ENCODE assay signal across 8 cellular contexts in genomic region chr7:135510603-135511183, GRCh38. TPM values are rescaled to one million over a fixed set of nuclear protein-coding genes. Genes with fewer than 3 reads are reported as not detected.
A peak's percentile ranks its signal among the peaks of the same experiment; 100 is the strongest.
DNase-seq lines count a peak whose midpoint lies in the region; ATAC-seq and TF ChIP-seq lines count a peak whose summit lies in the region.

No MANE protein-coding gene starts in this region.

- peak overlapping the region; percentile 49 to 92 (median 75) for H3K4me3 ChIP-seq in heart left ventricle
- H3K4me3 ChIP-seq in PC-3 (ENCODE audit: low read length), result peak overlapping the region; percentile 84
- H3K4me3 ChIP-seq in epithelial cell of esophagus (ENCODE audit: low read length), result peak overlapping the region; percentile 89
- H3K4me3 ChIP-seq in osteoblast (ENCODE audit: insufficient read depth, low read length), result peak overlapping the region; percentile 99

- ATAC-seq in heart left ventricle (no peak), Right ventricle myocardium inferior (no peak), PC-3 (peak; percentile 15), HG03460 (IDR thresholded peaks at IDR 0.05; ENCODE audit: unreplicated experiment) (no peak), GM18502 (IDR thresholded peaks at IDR 0.05; ENCODE audit: poor library complexity, unreplicated experiment) (no peak)

- peaks cover 6 to 37% (median 25%) of the 10 kb centered on the region in 12 donors for H3K4me1 ChIP-seq in heart left ventricle
- peaks cover 22% of the 10 kb centered on the region for H3K4me1 ChIP-seq in PC-3 (ENCODE audit: insufficient read depth, low read length)
- peaks cover 16% of the 10 kb centered on the region for H3K4me1 ChIP-seq in osteoblast (ENCODE audit: insufficient read depth, low read length)

- H3K9me2 ChIP-seq in PC-3 (replicated peaks; ENCODE audit: low read length), result no peaks in the 10 kb centered on the region

- H4K20me1 ChIP-seq in PC-3 (ENCODE audit: low read length) (peaks cover 15% of the 10 kb centered on the region), osteoblast (ENCODE audit: insufficient read depth, low read length) (peaks cover 16% of the 10 kb centered on the region)

- H3K4me2 ChIP-seq in PC-3 (ENCODE audit: low read length) (peak overlapping the region; percentile 99), osteoblast (ENCODE audit: insufficient read depth, low read length) (peak overlapping the region; percentile 100)

- peaks cover 42% of the 10 kb centered on the region for H3K79me2 ChIP-seq in PC-3 (ENCODE audit: low read length)
- peaks cover 41% of the 10 kb centered on the region for H3K79me2 ChIP-seq in osteoblast (ENCODE audit: insufficient read depth, low read length)

- POLR2A ChIA-PET in PC-3 (lab: Charles Lee; ENCODE audit: unreplicated experiment), result no interaction called here

- peak overlapping the region; percentile 95 for H3K9ac ChIP-seq in PC-3 (ENCODE audit: low read length)

- intact Hi-C loops in heart left ventricle (cut with DNase I) (loop anchor here in 9 of 10 donors (2.0 to 10.0 kb wide), 7 partner anchors 46 to 230 kb away; partner anchors contain the start of gene NUP205 (in 6 of the 9)), Right ventricle myocardium inferior (cut with DNase I) (loop anchor here (1.0 to 2.0 kb wide), 2 partner anchors 47 to 230 kb away; partner anchors contain the start of gene NUP205), PC-3 (cut with micrococcal nuclease) (loop anchor here (1.0 to 2.0 kb wide), 3 partner anchors 47 to 229 kb away; partner anchors contain the start of gene NUP205)

- 3 to 5% (median 4%) methylated on average over 16 of the region's 16 CpGs for WGBS in heart left ventricle, 4 donors

- no peaks in the 10 kb centered on the region for H3K36me3 ChIP-seq in heart left ventricle
- no peaks in the 10 kb centered on the region for H3K36me3 ChIP-seq in PC-3 (ENCODE audit: low read depth, low read length)
- no peaks in the 10 kb centered on the region for H3K36me3 ChIP-seq in osteoblast (ENCODE audit: insufficient read depth, low read length)

- TF ChIP-seq CTCF in heart left ventricle (IDR thresholded peaks at IDR 0.05) (peak in 4 of 12 donors; percentile 7 to 29 (median 10)), PC-3 (conservative IDR thresholded peaks at IDR 0.05; ENCODE audit: low read depth, low read length) (peak; percentile 34; the same call in 1 of the 2 replicates), epithelial cell of esophagus (IDR thresholded peaks at IDR 0.05; ENCODE audit: insufficient read depth, low read depth, low read length, missing control alignments) (peak; percentile 28), osteoblast (IDR thresholded peaks at IDR 0.05; ENCODE audit: extremely low read depth, low read depth, low read length) (peak; percentile 20)

- TF ChIP-seq POLR2A in heart left ventricle (IDR thresholded peaks at IDR 0.05), result no peak

- CTCF ChIA-PET in PC-3 (lab: Charles Lee), result no interaction called here

- TSS peak; percentile 15 for BruUV-seq in PC-3 (replicated peaks; lab: Mats Ljungman, UMichigan)

- peak overlapping the region in 5 of 12 donors; percentile 22 to 93 (median 88) for H3K27ac ChIP-seq in heart left ventricle
- peak overlapping the region; percentile 23; the same call in 1 of the 2 replicates for H3K27ac ChIP-seq in PC-3 (ENCODE audit: low read length)
- H3K27ac ChIP-seq in osteoblast (ENCODE audit: low read depth, low read length), result peak overlapping the region; percentile 23

- no peaks in the 10 kb centered on the region for H3F3A ChIP-seq in PC-3 (ENCODE audit: low read length, unreplicated experiment)

- H3K9me3 ChIP-seq in heart left ventricle (no peaks in the 10 kb centered on the region), PC-3 (ENCODE audit: low read length) (no peaks in the 10 kb centered on the region), osteoblast (ENCODE audit: low read depth, low read length) (no peaks in the 10 kb centered on the region)

- DNase-seq in heart left ventricle (no peak), Right ventricle myocardium inferior (ENCODE audit: missing footprints) (no peak), PC-3 (peak; percentile 38), epithelial cell of esophagus (ENCODE audit: low read depth) (peak; percentile 35), osteoblast (ENCODE audit: insufficient read length, low spot score, missing footprints) (no peak), SK-N-DZ (ENCODE audit: low spot score) (no peak)

- no peaks in the 10 kb centered on the region for H3K27me3 ChIP-seq in heart left ventricle
- H3K27me3 ChIP-seq in PC-3 (ENCODE audit: low read length), result no peaks in the 10 kb centered on the region
- H3K27me3 ChIP-seq in osteoblast (ENCODE audit: insufficient read depth, low read length), result no peaks in the 10 kb centered on the region

- peak overlapping the region; percentile 100 for H2AFZ ChIP-seq in PC-3 (ENCODE audit: low read length)
- H2AFZ ChIP-seq in osteoblast (ENCODE audit: low read length), result peak overlapping the region; percentile 99

RNA-seq across cellular contexts. Expression of gene CNOT4, which starts 0.8 kb away (rescaled TPM):
- total RNA-seq in heart left ventricle, result 10 to 100 TPM; 21.2 to 29.2 (median 24.0) TPM
- 1 to 10 TPM; 7.9 to 9.4 TPM for polyA plus RNA-seq in heart left ventricle
- total RNA-seq in Right ventricle myocardium inferior, result 26.6 TPM
- total RNA-seq in PC-3 (2014; rRNA removed), result 8.4 and 9.7 TPM in 2 replicates
- 13.4 and 14.1 TPM in 2 replicates for total RNA-seq in osteoblast
- 5.3 and 7.5 TPM in 2 replicates for polyA plus RNA-seq in SK-N-DZ (2014; cell fraction: cytosol; rRNA removed)
- 3.6 and 4.3 TPM in 2 replicates for polyA plus RNA-seq in SK-N-DZ (2014; cell fraction: nucleus; rRNA removed)

RNA-seq across cellular contexts. Expression of gene NUP205, which starts 47.0 kb away (rescaled TPM):
- total RNA-seq in heart left ventricle (10 to 100 TPM in 8 of 9 donors, 1 to 10 TPM in 1; 9.4 to 18.6 (median 13.6) TPM), Right ventricle myocardium inferior (14.5 TPM), PC-3 (2014; rRNA removed) (79.9 and 86.7 TPM in 2 replicates), osteoblast (29.5 and 33.7 TPM in 2 replicates)
- 10 to 100 TPM; 11.7 to 16.3 TPM for polyA plus RNA-seq in heart left ventricle
- 101 and 107 TPM in 2 replicates for polyA plus RNA-seq in SK-N-DZ (2014; cell fraction: cytosol; rRNA removed)
- polyA plus RNA-seq in SK-N-DZ (2014; cell fraction: nucleus; rRNA removed), result 98.8 and 136 TPM in 2 replicates

Comparison
In these comparisons a context has a peak if more than half of its experiments do, and no peak if none do; other contexts are left out.
1. DNase-seq: peak in PC-3 (single experiment) and epithelial cell of esophagus (single experiment); none in heart left ventricle (0 of 5), Right ventricle myocardium inferior (single experiment), osteoblast (single experiment) and SK-N-DZ (single experiment).
2. Peak in every context shown above with its lines, with median percentiles within 50 percentile points of each other: H3K4me3 ChIP-seq.